ENCODE assay signal across 11 cellular contexts in the genomic region with DNA sequence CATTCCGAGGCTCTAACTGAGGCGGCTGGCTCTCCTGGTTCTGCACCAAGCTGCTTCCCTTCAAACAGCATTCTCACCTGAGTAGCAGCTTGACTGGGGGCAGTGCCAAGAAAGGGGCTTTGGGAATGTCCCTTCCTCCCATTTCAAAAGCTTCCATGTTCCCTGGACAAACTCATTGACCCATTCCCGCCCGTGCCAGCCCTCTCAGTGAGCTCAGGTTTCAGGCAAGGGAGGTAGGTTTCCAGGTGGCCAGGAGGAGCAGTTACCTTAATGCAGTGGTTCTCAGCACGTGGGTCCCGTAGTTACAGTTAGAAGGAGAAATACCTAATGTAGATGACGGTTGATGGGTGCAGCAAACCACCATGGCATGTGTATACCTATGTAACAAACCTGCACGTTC.
"Had no signal": no experiment of that assay in that cellular context is flagged by ENCODE, and none has a peak within 500 bp of the region (broad histone marks: within the 10 kb centered on the region; RNA-seq: fewer than 3 reads in every experiment).

No MANE protein-coding gene starts in this region.

- H3K9me3 ChIP-seq: gastrocnemius medialis, testis had no signal

- H3K27me3 ChIP-seq: gastrocnemius medialis, testis had no signal

- DNase-seq: activated CD4-positive, alpha-beta T cell treated with anti-CD3 and anti-CD28 coated beads, Interleukin-2, amount 10 ng/mL, durations not matched to agents 7 days and 5 days; activated CD4-positive, CD25-positive, alpha-beta regulatory T cell; central memory CD4-positive, alpha-beta T cell; cortex of kidney; effector CD8-positive, alpha-beta T cell; gastrocnemius medialis; kidney; left ventricle myocardium superior; stimulated activated CD4-positive, alpha-beta T cell treated with anti-CD3 and anti-CD28 coated beads, Interleukin-15, amount 100 ng/mL, for 24 hours; stimulated activated CD4-positive, alpha-beta T cell treated with anti-CD3 and anti-CD28 coated beads, Interleukin-4, amount 100 ng/mL, for 24 hours; testis had no signal

- H3K36me3 ChIP-seq: gastrocnemius medialis had no signal

- H3K27ac ChIP-seq: gastrocnemius medialis, testis had no signal

- H3K4me3 ChIP-seq: gastrocnemius medialis, testis had no signal

- ATAC-seq: gastrocnemius medialis, left ventricle myocardium superior had no signal

- H3K4me1 ChIP-seq: gastrocnemius medialis, testis had no signal
